Comparison of ENCODE assay signal across 1 cellular context in the genomic region with DNA sequence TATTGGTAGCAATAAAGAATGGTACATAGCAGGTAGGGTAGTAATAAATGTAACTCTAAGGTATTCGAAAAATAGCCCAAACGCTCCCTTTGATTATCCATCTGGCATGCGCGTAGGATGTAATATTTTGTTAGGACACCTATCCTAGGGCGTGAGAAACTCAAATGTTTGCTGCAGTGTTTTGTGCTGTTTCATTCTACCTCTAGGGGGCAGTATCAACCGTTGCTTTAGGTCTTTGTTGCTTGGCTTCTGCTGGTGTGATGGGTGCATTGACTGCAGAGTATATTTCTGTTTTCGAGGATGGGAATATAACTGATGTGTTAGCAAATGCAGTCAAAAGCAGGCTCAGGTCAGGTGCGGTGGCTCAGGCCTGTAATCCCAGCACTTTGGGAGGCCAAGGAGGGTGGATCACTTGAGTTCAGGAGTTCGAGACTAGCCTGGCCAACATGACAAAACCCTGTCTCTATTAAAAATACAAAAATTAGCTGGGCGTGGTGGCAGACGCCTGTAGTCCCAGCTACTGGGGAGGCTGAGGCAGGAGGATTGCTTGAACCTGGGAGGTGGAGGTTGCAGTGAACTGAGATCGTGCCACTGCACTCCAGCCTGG.
TF ChIP-seq lines count a peak whose summit lies in the region.

No MANE protein-coding gene starts in this region.

TF ChIP-seq in HepG2, 621 proteins besides CTCF, POLR2A, EP300 and RAD21:
- TF ChIP-seq ZBTB33 (CRISPR knock-in tag; IDR thresholded peaks at IDR 0.05) = peak; percentile 81
- TF ChIP-seq ZNF318 (CRISPR knock-in tag; IDR thresholded peaks at IDR 0.05) = 0 out of 2 replicates have a peak, but pooled peaks have one; percentile 32
- peak; percentile 67 for TF ChIP-seq SMC3 (IDR thresholded peaks at IDR 0.05; ENCODE audit: low read length)
- TF ChIP-seq STAG1 (CRISPR knock-in tag; IDR thresholded peaks at IDR 0.05) = peak; percentile 75
